ENCODE assay signal across 24 cellular contexts in genomic region chr1:51549901-51550300, GRCh38.
"Had no signal": no experiment of that assay in that cellular context is flagged by ENCODE, and none has a peak within 500 bp of the region (broad histone marks: within the 10 kb centered on the region; RNA-seq: fewer than 3 reads in every experiment).

No MANE protein-coding gene starts in this region.

- H3K27ac ChIP-seq: body of pancreas had no signal

- DNase-seq: activated CD4-positive, alpha-beta memory T cell treated with anti-CD3 and anti-CD28 coated beads, Interleukin-2, amount 10 ng/mL, durations not matched to agents 7 days and 5 days; activated CD4-positive, alpha-beta T cell treated with anti-CD3 and anti-CD28 coated beads for 4 hours; activated CD4-positive, alpha-beta T cell treated with anti-CD3 and anti-CD28 coated beads, Interleukin-2, amount 10 ng/mL, durations not matched to agents 7 days and 5 days; activated CD4-positive, alpha-beta T cell treated with anti-CD3 and anti-CD28 coated beads, Interleukin-2, amount 50 U/mL, for 4 hours; activated CD4-positive, CD25-positive, alpha-beta regulatory T cell; activated CD4-positive, CD25-positive, alpha-beta regulatory T cell treated with anti-CD3 and anti-CD28 coated beads, Interleukin-2, amount 50 U/mL, for 72 hours; activated CD8-positive, alpha-beta memory T cell treated with anti-CD3 and anti-CD28 coated beads, Interleukin-2, amount 50 U/mL, for 48 hours; activated gamma-delta T cell treated with Interleukin-2 at 50 U/mL for 16 hours; activated naive CD4-positive, alpha-beta T cell treated with anti-CD3 and anti-CD28 coated beads, Interleukin-2, amount 50 U/mL, for 16 hours; activated naive CD4-positive, alpha-beta T cell treated with Interleukin-2 at 50 U/mL for 16 hours; activated T-cell treated with anti-CD3 and anti-CD28 coated beads for 4 hours; activated T-cell treated with anti-CD3 and anti-CD28 coated beads, Interleukin-2, amount 50 U/mL, for 24 hours; activated T-cell treated with anti-CD3 and anti-CD28 coated beads, Interleukin-2, amount 50 U/mL, for 72 hours; amniotic stem cell; aorta; body of pancreas; caudate nucleus; cortex of kidney; effector CD8-positive, alpha-beta T cell; foreskin fibroblast; head of caudate nucleus; T-helper 2 cell had no signal

- ATAC-seq: activated T-cell treated with anti-CD3 and anti-CD28 coated beads, Interleukin-2, amount 50 U/mL, for 72 hours; body of pancreas; esophagus mucosa had no signal

- H3K36me3 Mint-ChIP-seq: activated naive CD8-positive, alpha-beta T cell had no signal

- H3K27me3 ChIP-seq: body of pancreas had no signal

- H3K4me3 Mint-ChIP-seq: activated CD4-positive, alpha-beta memory T cell treated with anti-CD3 and anti-CD28 coated beads, Interleukin-2, amount 10 ng/mL, durations not matched to agents 7 days and 5 days; activated CD4-positive, alpha-beta T cell treated with anti-CD3 and anti-CD28 coated beads, Interleukin-2, amount 10 ng/mL, durations not matched to agents 7 days and 5 days; activated naive CD8-positive, alpha-beta T cell; activated T-cell treated with anti-CD3 and anti-CD28 coated beads, Interleukin-2, amount 50 U/mL, for 24 hours; activated T-cell treated with anti-CD3 and anti-CD28 coated beads, Interleukin-2, amount 50 U/mL, for 72 hours had no signal

- H3K4me1 ChIP-seq: body of pancreas had no signal

- H3K4me3 ChIP-seq: body of pancreas had no signal

- H3K27me3 Mint-ChIP-seq: activated CD4-positive, alpha-beta memory T cell treated with anti-CD3 and anti-CD28 coated beads, Interleukin-2, amount 10 ng/mL, durations not matched to agents 7 days and 5 days; activated CD4-positive, alpha-beta T cell treated with anti-CD3 and anti-CD28 coated beads, Interleukin-2, amount 10 ng/mL, durations not matched to agents 7 days and 5 days; activated naive CD8-positive, alpha-beta T cell; activated T-cell treated with anti-CD3 and anti-CD28 coated beads, Interleukin-2, amount 50 U/mL, for 24 hours had no signal

- H3K9me3 ChIP-seq: body of pancreas had no signal

- H3K27ac Mint-ChIP-seq: activated CD4-positive, alpha-beta T cell treated with anti-CD3 and anti-CD28 coated beads, Interleukin-2, amount 10 ng/mL, durations not matched to agents 7 days and 5 days; activated naive CD8-positive, alpha-beta T cell; activated T-cell treated with anti-CD3 and anti-CD28 coated beads, Interleukin-2, amount 50 U/mL, for 24 hours had no signal
